Comparison of ENCODE assay signal across 8 cellular contexts in genomic region chr10:102113261-102113955, GRCh38. TPM values are rescaled to one million over a fixed set of nuclear protein-coding genes. Genes with fewer than 3 reads are reported as not detected.
DNase-seq lines count a peak whose midpoint lies in the region; ATAC-seq and TF ChIP-seq lines count a peak whose summit lies in the region.

No MANE protein-coding gene starts in this region.

- POLR2A ChIA-PET in AG04449 (lab: Yijun Ruan, JAX): interaction anchor here (0.5 to 1.9 kb wide), 6 partner anchors 10 to 230 kb away, joined by 3 to 8 read pairs (median 4); no protein-coding TSS in a partner anchor

- TF ChIP-seq CTCF in AG04449 (IDR thresholded peaks at IDR 0.05; ENCODE audit: insufficient read depth, low read length, missing control alignments): no peak
- TF ChIP-seq CTCF in cardiac fibroblast (IDR thresholded peaks at IDR 0.05; ENCODE audit: low read depth, low read length): no peak

- CTCF ChIA-PET in AG04449 (lab: Yijun Ruan, JAX): interaction anchor here (0.6 to 1.8 kb wide), 6 partner anchors 12 to 1114 kb away, joined by 3 to 13 read pairs (median 4); partner anchors contain the start of gene LZTS2

- ATAC-seq in GM18502 (IDR thresholded peaks at IDR 0.05; ENCODE audit: poor library complexity, unreplicated experiment) (no peak), HG03108 (IDR thresholded peaks at IDR 0.05; ENCODE audit: unreplicated experiment) (no peak)

- H3K4me3 ChIP-seq in AG04449 (ENCODE audit: low read depth, low read length) (peak overlapping the region; percentile 82), cardiac fibroblast (replicated peaks in 1 of 2; ENCODE audit: low read depth in 2 of 2, low read length in 2 of 2) (peak overlapping the region; percentile 77 to 80)

- DNase-seq in AG04449 (ENCODE audit: low read depth, low spot score) (no peak), KG1 (lab: John Stamatoyannopoulos, UW) (peak; percentile 14), cardiac fibroblast (ENCODE audit: low read depth in 2 of 2) (no peak), myocyte (ENCODE audit: low read depth) (peak; percentile 5), cerebellar nuclear complex (lab: John Stamatoyannopoulos, UW) (no peak), GM19240 (ENCODE audit: insufficient read length, low spot score) (no peak)

RNA-seq across cellular contexts. Expression of gene LDB1, which starts 6.8 kb away (rescaled TPM):
- 39.1 and 42.2 TPM in 2 replicates for total RNA-seq in myocyte
- 56.2 TPM for polyA plus RNA-seq in myocyte (2012)

RNA-seq across cellular contexts. Expression of gene PPRC1, which starts 19.4 kb away (rescaled TPM):
- 18.4 and 18.8 TPM in 2 replicates for total RNA-seq in myocyte
- polyA plus RNA-seq in myocyte (2012): 27.0 TPM

RNA-seq across cellular contexts. Expression of gene NOLC1, which starts 38.8 kb away (rescaled TPM):
- total RNA-seq in myocyte: 53.4 and 75.6 TPM in 2 replicates
- polyA plus RNA-seq in myocyte (2012): 31.2 TPM

RNA-seq across cellular contexts. Expression of gene HPS6, which starts 48.3 kb away (rescaled TPM):
- total RNA-seq in myocyte: 34.2 and 37.8 TPM in 2 replicates
- polyA plus RNA-seq in myocyte (2012): 16.5 TPM

RNA-seq across cellular contexts. Expression of gene ARMH3, which starts 57.4 kb away (rescaled TPM):
- total RNA-seq in myocyte: 7.4 and 7.6 TPM in 2 replicates
- 14.1 TPM for polyA plus RNA-seq in myocyte (2012)

Comparison
In these comparisons a context has a peak if more than half of its experiments do, and no peak if none do; other contexts are left out.
1. DNase-seq: peak in KG1 (single experiment) and myocyte (single experiment); none in AG04449 (single experiment), cardiac fibroblast (0 of 2), cerebellar nuclear complex (0 of 2) and GM19240 (single experiment).